21 cellular contexts compared by ENCODE assay signal in genomic region chr4:171759274-171759673, GRCh38. TPM values are rescaled to one million over a fixed set of nuclear protein-coding genes. Genes with fewer than 3 reads are reported as not detected.
A peak's percentile ranks its signal among the peaks of the same experiment; 100 is the strongest.
DNase-seq lines count a peak whose midpoint lies in the region; ATAC-seq and TF ChIP-seq lines count a peak whose summit lies in the region.
"Had no signal": no experiment of that assay in that cellular context is flagged by ENCODE, and none has a peak within 500 bp of the region (broad histone marks: within the 10 kb centered on the region; RNA-seq: fewer than 3 reads in every experiment).

No MANE protein-coding gene starts in this region.

- H3K9me3 ChIP-seq in lung (ENCODE audit: control insufficient read depth in 2 of 2, insufficient read depth in 1 of 2, low read length in 1 of 2) = no peaks in the 10 kb centered on the region
- no peaks in the 10 kb centered on the region for H3K9me3 ChIP-seq in upper lobe of right lung

- no peak overlapping the region for H3K27ac ChIP-seq in lung (ENCODE audit: low read depth in 1 of 2, low read length in 1 of 2)
- no peak overlapping the region for H3K27ac ChIP-seq in upper lobe of right lung
- H3K27ac ChIP-seq: BLaER1 treated with 17β-estradiol and CSF1 and Interleukin-3, amounts not matched to agents 10 nM and 100 nM had no signal

- H3K36me3 ChIP-seq in lung (ENCODE audit: control insufficient read depth in 2 of 2, insufficient read depth in 2 of 2, low read length in 2 of 2) (no peaks in the 10 kb centered on the region), upper lobe of right lung (no peaks in the 10 kb centered on the region)
- H3K36me3 ChIP-seq: BLaER1 treated with 17β-estradiol and CSF1 and Interleukin-3, amounts not matched to agents 10 nM and 100 nM had no signal

- WGBS in lung, 2 donors = 71 to 74% methylated on average over 5 of the region's 5 CpGs

- no peak for TF ChIP-seq CTCF in lung (IDR thresholded peaks at IDR 0.05; ENCODE audit: control extremely low read depth, extremely low read depth)
- no peak for TF ChIP-seq CTCF in upper lobe of right lung (IDR thresholded peaks at IDR 0.05)

- H3K4me3 ChIP-seq in lung (no peak overlapping the region), upper lobe of right lung (no peak overlapping the region)
- H3K4me3 ChIP-seq: BLaER1 treated with 17β-estradiol and CSF1 and Interleukin-3, amounts not matched to agents 10 nM and 100 nM; GM23338 had no signal

- intact Hi-C loops in upper lobe of right lung (cut with DNase I) = no loop called here

- peak; percentile 75 for ATAC-seq in lung (ENCODE audit: insufficient read depth, low FRiP score)
- ATAC-seq in upper lobe of right lung = peak; percentile 93
- ATAC-seq in GM21367 (IDR thresholded peaks at IDR 0.05; ENCODE audit: unreplicated experiment) = no peak
- ATAC-seq: GM23338, HCT116 had no signal

- DNase-seq in DMS53 treated with DMSO at 0.1 percent for 48 hours (lab: John Stamatoyannopoulos, UW; ENCODE audit: unreplicated experiment) (peak; percentile 23), NCI-H510A treated with DMSO at 0.1 percent for 48 hours (lab: John Stamatoyannopoulos, UW) (peak; percentile 36), lung (ENCODE audit: low spot score) (peak; percentile 35), upper lobe of right lung (peak; percentile 71), DMS79 (lab: John Stamatoyannopoulos, UW) (no peak)
- DNase-seq in activated effector memory CD4-positive, alpha-beta T cell treated with anti-CD3 and anti-CD28 coated beads, Interleukin-2, amount 50 U/mL, for 16 hours = no peak
- DNase-seq: Calu3; CD4-positive, alpha-beta T cell; CD8-positive, alpha-beta memory T cell; DMS79 treated with DMSO at 0.1 percent for 48 hours; GF-D8; H9 had no signal

- H3K27me3 ChIP-seq in lung (ENCODE audit: control insufficient read depth, insufficient read depth) (no peaks in the 10 kb centered on the region), upper lobe of right lung (no peaks in the 10 kb centered on the region)
- H3K27me3 ChIP-seq: BLaER1 treated with 17β-estradiol and CSF1 and Interleukin-3, amounts not matched to agents 10 nM and 100 nM had no signal

- H3K4me1 ChIP-seq in lung (ENCODE audit: control insufficient read depth in 2 of 2, insufficient read depth in 2 of 2, low read length in 2 of 2) (no peaks in the 10 kb centered on the region), upper lobe of right lung (no peaks in the 10 kb centered on the region)
- H3K4me1 ChIP-seq: BLaER1 treated with 17β-estradiol and CSF1 and Interleukin-3, amounts not matched to agents 10 nM and 100 nM had no signal

RNA-seq across cellular contexts. Expression of gene GALNTL6, which starts 53.9 kb away (rescaled TPM):
- under 1 TPM; 0.09 TPM for total RNA-seq in lung
- under 1 TPM in 1 of 2 donors, not detected in 1; 0.08 TPM for polyA plus RNA-seq in lung
- 0.20 TPM for total RNA-seq in upper lobe of right lung
- total RNA-seq: Calu3; CD4-positive, alpha-beta T cell; CD8-positive, alpha-beta memory T cell; Daoy; G401; H4; H9 had no signal
- polyA plus RNA-seq: AG04450; CD14-positive monocyte; CD8-positive, alpha-beta memory T cell had no signal

Comparison
In these comparisons a context has a peak if more than half of its experiments do, and no peak if none do; other contexts are left out.
1. DNase-seq: peak in DMS53 treated with DMSO at 0.1 percent for 48 hours (single experiment), NCI-H510A treated with DMSO at 0.1 percent for 48 hours (single experiment), lung (single experiment) and upper lobe of right lung (single experiment); none in activated effector memory CD4-positive, alpha-beta T cell treated with anti-CD3 and anti-CD28 coated beads, Interleukin-2, amount 50 U/mL, for 16 hours (single experiment) and DMS79 (single experiment).